In the genomic region with DNA sequence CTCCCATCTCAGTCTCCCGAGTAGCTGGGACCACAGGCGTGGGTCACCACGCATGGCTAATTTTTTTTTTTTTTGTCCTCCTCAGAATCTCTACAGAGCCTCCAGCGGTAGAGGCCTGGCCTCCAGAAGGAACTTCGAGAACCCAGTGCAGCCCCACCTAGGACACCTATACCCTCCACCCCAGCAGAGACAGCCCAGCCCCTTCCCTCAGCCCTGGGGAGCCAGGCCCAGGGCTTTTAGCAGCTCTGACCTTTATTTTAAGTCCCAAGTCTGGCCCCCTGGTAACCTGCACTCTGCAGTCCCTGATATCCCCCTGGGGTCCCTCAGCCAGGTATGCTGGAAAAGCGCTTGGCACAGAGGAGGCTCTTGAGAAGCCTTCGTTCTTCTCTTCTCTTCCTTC, we compare ENCODE assay signal across 15 cellular contexts. TPM values are rescaled to one million over a fixed set of nuclear protein-coding genes. Genes with fewer than 3 reads are reported as not detected.
DNase-seq lines count a peak whose midpoint lies in the region; ATAC-seq, FAIRE-seq and TF ChIP-seq lines count a peak whose summit lies in the region.
"Had no signal": no experiment of that assay in that cellular context is flagged by ENCODE, and none has a peak within 500 bp of the region (broad histone marks: within the 10 kb centered on the region; RNA-seq: fewer than 3 reads in every experiment).

No MANE protein-coding gene starts in this region.

- 100% methylated on average over 2 of the region's 7 CpGs for WGBS in K562 (ENCODE audit: insufficient coverage, low coverage, missing lambda C conversion rate)
- WGBS in upper lobe of left lung, 2 donors: 83 to 96% methylated on average over 7 of the region's 7 CpGs

- H3K79me2 ChIP-seq in K562 (ENCODE audit: control insufficient read depth, insufficient read depth, low read length): peaks cover 6% of the 10 kb centered on the region; the same call in 1 of the 3 replicates

- H3K9me3 ChIP-seq in K562 (replicated peaks; ENCODE audit: control insufficient read depth, insufficient read depth, low read depth, low read length) (no peaks in the 10 kb centered on the region), upper lobe of left lung (peaks cover 0 to 3% (median 0%) of the 10 kb centered on the region in 4 donors)
- H3K9me3 ChIP-seq: adrenal gland had no signal

- no peak overlapping the region for H3K4me3 Mint-ChIP-seq in activated naive CD4-positive, alpha-beta T cell treated with anti-CD3 and anti-CD28 coated beads for 36 hours
- peak overlapping the region; percentile 92 for H3K4me3 Mint-ChIP-seq in natural killer cell treated with Interleukin-12 subunit alpha and Interleukin-12 subunit beta and Interleukin-15 and Interleukin-18, amount 100 ng/mL, for 72 hours

- H3K4me2 ChIP-seq in K562 (ENCODE audit: insufficient read depth, low read length): peak overlapping the region; percentile 73; the same call in 1 of the 2 replicates

- H3K27ac ChIP-seq in K562 (ENCODE audit: extremely low read depth, low read depth, low read length) (peak overlapping the region; percentile 59), upper lobe of left lung (peak overlapping the region; percentile 86 to 94 (median 90))

- peaks cover 9% of the 10 kb centered on the region for H3K36me3 Mint-ChIP-seq in activated naive CD4-positive, alpha-beta T cell treated with anti-CD3 and anti-CD28 coated beads for 36 hours (ENCODE audit: low read depth)
- H3K36me3 Mint-ChIP-seq in natural killer cell treated with Interleukin-12 subunit alpha and Interleukin-12 subunit beta and Interleukin-15 and Interleukin-18, amount 100 ng/mL, for 72 hours: peaks cover 15% of the 10 kb centered on the region

- TF ChIP-seq CTCF in K562 (IDR thresholded peaks at IDR 0.05 in 2 of 3, conservative IDR thresholded peaks at IDR 0.05 in 1 of 3; ENCODE audit: insufficient read depth in 2 of 3, low read depth in 1 of 3, low read length in 3 of 3) (no peak), upper lobe of left lung (IDR thresholded peaks at IDR 0.05) (no peak)

- H3K4me1 ChIP-seq in K562 (replicated peaks in 1 of 2; ENCODE audit: control insufficient read depth in 2 of 2, insufficient read depth in 2 of 2, low read length in 2 of 2) (peaks cover 35 to 51% of the 10 kb centered on the region in 2 experiments; a peak in 4 of 5 replicates), upper lobe of left lung (peaks cover 55 to 83% (median 66%) of the 10 kb centered on the region in 4 donors)

- H4K20me1 ChIP-seq in K562 (replicated peaks; ENCODE audit: control insufficient read depth, insufficient read depth, low read length): no peaks in the 10 kb centered on the region; the same call in 1 of the 2 replicates

- peaks cover 13% of the 10 kb centered on the region for H3K9me3 Mint-ChIP-seq in activated naive CD4-positive, alpha-beta T cell treated with anti-CD3 and anti-CD28 coated beads for 36 hours
- peaks cover 4% of the 10 kb centered on the region for H3K9me3 Mint-ChIP-seq in natural killer cell treated with Interleukin-12 subunit alpha and Interleukin-12 subunit beta and Interleukin-15 and Interleukin-18, amount 100 ng/mL, for 72 hours

- H3K4me3 ChIP-seq in K562 (no peak overlapping the region), upper lobe of left lung (no peak overlapping the region)

- ATAC-seq in K562 (no peak), upper lobe of left lung (ENCODE audit: low FRiP score in 2 of 2) (no peak)
- ATAC-seq in natural killer cell treated with Interleukin-12 subunit alpha and Interleukin-12 subunit beta and Interleukin-15 and Interleukin-18, amount 100 ng/mL, for 72 hours: no peak

- in situ Hi-C loops in K562 (cut with MboI): no loop called here

- H2AFZ ChIP-seq in K562 (ENCODE audit: low read depth, low read length): peak overlapping the region; percentile 66

- no TSS peak for BruUV-seq in K562 (replicated peaks; lab: Mats Ljungman, UMichigan)

- CTCF ChIA-PET in activated naive CD4-positive, alpha-beta T cell treated with anti-CD3 and anti-CD28 coated beads for 36 hours (lab: Charles Lee): interaction anchor here (0.6 kb wide), 2 partner anchors 49 to 512 kb away, joined by 3 read pairs; partner anchors contain the start of gene CLTA
- CTCF ChIA-PET in K562 (lab: Yijun Ruan, JAX; ENCODE audit: low intra/inter-chr PET ratio): no interaction called here

- TF ChIP-seq POLR2A in K562 (conservative IDR thresholded peaks at IDR 0.05) (no peak), upper lobe of left lung (IDR thresholded peaks at IDR 0.05) (no peak)

- peaks cover 86% of the 10 kb centered on the region for H3K4me1 Mint-ChIP-seq in activated naive CD4-positive, alpha-beta T cell treated with anti-CD3 and anti-CD28 coated beads for 36 hours (ENCODE audit: low read depth)
- H3K4me1 Mint-ChIP-seq in natural killer cell treated with Interleukin-12 subunit alpha and Interleukin-12 subunit beta and Interleukin-15 and Interleukin-18, amount 100 ng/mL, for 72 hours (ENCODE audit: low read depth in 2 of 2): peaks cover 88 to 94% of the 10 kb centered on the region in 2 donors

- TF ChIP-seq EP300 in K562 (IDR thresholded peaks at IDR 0.05; ENCODE audit: low read length) (no peak), upper lobe of left lung (IDR thresholded peaks at IDR 0.05) (no peak)

- H3K9ac ChIP-seq in K562 (ENCODE audit: insufficient read depth in 1 of 2, low read depth in 2 of 2, low read length in 2 of 2): peak overlapping the region; percentile 33 to 67; a peak in 3 of 4 replicates

- no peaks in the 10 kb centered on the region for H3K27me3 ChIP-seq in K562 (ENCODE audit: control insufficient read depth in 2 of 2, insufficient read depth in 2 of 2, low read length in 2 of 2)
- H3K27me3 ChIP-seq in upper lobe of left lung: no peaks in the 10 kb centered on the region
- H3K27me3 ChIP-seq: adrenal gland had no signal

- peak overlapping the region; percentile 4 for H3K27ac Mint-ChIP-seq in activated naive CD4-positive, alpha-beta T cell treated with anti-CD3 and anti-CD28 coated beads for 36 hours
- H3K27ac Mint-ChIP-seq in natural killer cell treated with Interleukin-12 subunit alpha and Interleukin-12 subunit beta and Interleukin-15 and Interleukin-18, amount 100 ng/mL, for 72 hours: peak overlapping the region; percentile 89 to 90

- no peak for TF ChIP-seq RAD21 in K562 (CRISPR knock-in tag; conservative IDR thresholded peaks at IDR 0.05 in 1 of 2, IDR thresholded peaks at IDR 0.05 in 1 of 2)

- POLR2A ChIA-PET in K562 (lab: Yijun Ruan, JAX): interaction anchor here (0.5 to 1.0 kb wide), 3 partner anchors 9 to 113 kb away, joined by 3 to 6 read pairs (median 3); no protein-coding TSS in a partner anchor

- no peaks in the 10 kb centered on the region for H3K27me3 Mint-ChIP-seq in activated naive CD4-positive, alpha-beta T cell treated with anti-CD3 and anti-CD28 coated beads for 36 hours (ENCODE audit: low read depth)
- no peaks in the 10 kb centered on the region for H3K27me3 Mint-ChIP-seq in natural killer cell treated with Interleukin-12 subunit alpha and Interleukin-12 subunit beta and Interleukin-15 and Interleukin-18, amount 100 ng/mL, for 72 hours

- intact Hi-C loops in activated naive CD4-positive, alpha-beta T cell treated with anti-CD3 and anti-CD28 coated beads for 36 hours (cut with micrococcal nuclease): loop anchor here (5.0 kb wide), 2 partner anchors 346 to 891 kb away; partner anchors contain the start of gene PAX5
- intact Hi-C loops in K562 (cut with micrococcal nuclease): no loop called here

- H3K9me1 ChIP-seq in K562 (ENCODE audit: control insufficient read depth, insufficient read depth, low read length): no peaks in the 10 kb centered on the region

- FAIRE-seq in K562 (lab: Jason Lieb, UNC): no peak
- FAIRE-seq: keratinocyte had no signal

- H3K36me3 ChIP-seq in K562 (ENCODE audit: control insufficient read depth, insufficient read depth, low read length) (no peaks in the 10 kb centered on the region), upper lobe of left lung (no peaks in the 10 kb centered on the region)
- H3K36me3 ChIP-seq: adrenal gland had no signal

- no peak for DNase-seq in activated naive CD4-positive, alpha-beta T cell treated with anti-CD3 and anti-CD28 coated beads for 36 hours
- DNase-seq in activated naive CD4-positive, alpha-beta T cell (lab: John Stamatoyannopoulos, UW): no peak
- no peak for DNase-seq in K562 (ENCODE audit: extremely low read depth in 1 of 4, low spot score in 3 of 4)
- no peak for DNase-seq in natural killer cell treated with Interleukin-12 subunit alpha and Interleukin-12 subunit beta and Interleukin-15 and Interleukin-18, amount 100 ng/mL, for 72 hours (ENCODE audit: low spot score)
- DNase-seq in upper lobe of left lung: no peak
- DNase-seq in NCI-H2196 (lab: John Stamatoyannopoulos, UW; ENCODE audit: unreplicated experiment): no peak
- DNase-seq in NCI-H146 treated with DMSO at 0.1 percent for 48 hours (lab: John Stamatoyannopoulos, UW; ENCODE audit: unreplicated experiment): no peak
- no peak for DNase-seq in SW 1271 (lab: John Stamatoyannopoulos, UW)
- DNase-seq: activated CD4-positive, alpha-beta T cell treated with anti-CD3 and anti-CD28 coated beads, Interleukin-2, amount 50 U/mL, for 1 hour; DMS79 treated with DMSO at 0.1 percent for 48 hours; NCI-H1105 treated with DMSO at 0.1 percent for 48 hours; NCI-H510A had no signal

RNA-seq across cellular contexts. Expression of gene GLIPR2, which starts 5.2 kb away (rescaled TPM):
- total RNA-seq in activated naive CD4-positive, alpha-beta T cell treated with anti-CD3 and anti-CD28 coated beads for 36 hours: 1 to 10 TPM; 8.0 to 9.7 TPM
- total RNA-seq in K562 (2011; cell fraction: chromatin; rRNA removed; ENCODE audit: low replicate concordance): 3.2 and 3.8 TPM in 2 replicates
- total RNA-seq in K562 (2011; cell fraction: nucleolus; rRNA removed): 1.7 and 2.2 TPM in 2 replicates
- total RNA-seq in K562 (2011; cell fraction: nucleoplasm; rRNA removed): 2.6 and 4.5 TPM in 2 replicates
- 2.0 and 4.0 TPM in 2 replicates for total RNA-seq in K562 (2014; rRNA removed)
- total RNA-seq in K562 (2014; rRNA removed; fragmentation: Illumina TruSeq; extraction: Trizol): 2.2 and 2.4 TPM in 2 replicates
- 1.4 TPM in 2 replicates for total RNA-seq in K562 (2015; rRNA removed; fragmentation: Illumina TruSeq; extraction: Trizol)
- total RNA-seq in K562 (2021): 3.8 and 4.7 TPM in 2 replicates
- polyA plus RNA-seq in K562 (2011; rRNA removed): 6.9 and 8.8 TPM in 2 replicates
- 5.0 and 5.2 TPM in 2 replicates for polyA plus RNA-seq in K562 (2011; cell fraction: cytosol; rRNA removed)
- 2.9 and 3.2 TPM in 2 replicates for polyA plus RNA-seq in K562 (2011; cell fraction: nucleus; rRNA removed)
- polyA plus RNA-seq in K562 (2012): 2.2 and 2.3 TPM in 2 replicates
- 4.4 and 4.8 TPM in 2 replicates for polyA plus RNA-seq in K562 (2014; fragmentation: Illumina TruSeq; extraction: Trizol)
- polyA plus RNA-seq in K562 (2014; fragmentation: Nextera tagmentation; extraction: Ambion mirVana): 1 to 10 TPM; 2.7 to 2.9 TPM
- polyA plus RNA-seq in K562 (2014; rRNA removed): 4.0 and 4.6 TPM in 2 replicates
- 6.3 and 7.9 TPM in 2 replicates for polyA minus RNA-seq in K562 (2011; rRNA and poly(A)+ RNA removed)
- polyA minus RNA-seq in K562 (2011; cell fraction: cytosol; rRNA and poly(A)+ RNA removed): 2.5 and 4.0 TPM in 2 replicates
- polyA minus RNA-seq in K562 (2011; cell fraction: nucleus; rRNA and poly(A)+ RNA removed): 0.56 and 0.67 TPM in 2 replicates
- 10 to 100 TPM; 11.0 to 27.1 TPM for total RNA-seq in natural killer cell treated with Interleukin-12 subunit alpha and Interleukin-12 subunit beta and Interleukin-15 and Interleukin-18, amount 100 ng/mL, for 72 hours
- 100 to 1,000 TPM in 1 of 6 donors, 10 to 100 TPM in 5; 39.6 to 131 (median 66.0) TPM for total RNA-seq in upper lobe of left lung

RNA-seq across cellular contexts. Expression of gene CCIN, which starts 27.4 kb away (rescaled TPM):
- total RNA-seq in activated naive CD4-positive, alpha-beta T cell treated with anti-CD3 and anti-CD28 coated beads for 36 hours: not detected
- not detected in 2 replicates for total RNA-seq in K562 (2011; cell fraction: chromatin; rRNA removed; ENCODE audit: low replicate concordance)
- total RNA-seq in K562 (2011; cell fraction: nucleolus; rRNA removed): 0.26 TPM in 1 of 2 replicates, not detected in the other
- total RNA-seq in K562 (2011; cell fraction: nucleoplasm; rRNA removed): not detected in 2 replicates
- total RNA-seq in K562 (2014; rRNA removed): not detected in 2 replicates
- total RNA-seq in K562 (2014; rRNA removed; fragmentation: Illumina TruSeq; extraction: Trizol): not detected in 2 replicates
- not detected in 2 replicates for total RNA-seq in K562 (2015; rRNA removed; fragmentation: Illumina TruSeq; extraction: Trizol)
- not detected in 2 replicates for total RNA-seq in K562 (2021)
- not detected in 2 replicates for polyA plus RNA-seq in K562 (2011; rRNA removed)
- 0.04 and 0.09 TPM in 2 replicates for polyA plus RNA-seq in K562 (2011; cell fraction: cytosol; rRNA removed)
- not detected in 2 replicates for polyA plus RNA-seq in K562 (2011; cell fraction: nucleus; rRNA removed)
- polyA plus RNA-seq in K562 (2012): not detected in 2 replicates
- not detected in 2 replicates for polyA plus RNA-seq in K562 (2014; fragmentation: Illumina TruSeq; extraction: Trizol)
- not detected for polyA plus RNA-seq in K562 (2014; fragmentation: Nextera tagmentation; extraction: Ambion mirVana)
- not detected in 2 replicates for polyA plus RNA-seq in K562 (2014; rRNA removed)
- polyA minus RNA-seq in K562 (2011; rRNA and poly(A)+ RNA removed): not detected in 2 replicates
- not detected in 2 replicates for polyA minus RNA-seq in K562 (2011; cell fraction: cytosol; rRNA and poly(A)+ RNA removed)
- polyA minus RNA-seq in K562 (2011; cell fraction: nucleus; rRNA and poly(A)+ RNA removed): not detected in 2 replicates
- total RNA-seq in natural killer cell treated with Interleukin-12 subunit alpha and Interleukin-12 subunit beta and Interleukin-15 and Interleukin-18, amount 100 ng/mL, for 72 hours: under 1 TPM in 1 of 2 donors, not detected in 1; 0.19 TPM
- 1 to 10 TPM in 1 of 6 donors, under 1 TPM in 4, not detected in 1; 0.30 to 1.4 (median 0.49) TPM for total RNA-seq in upper lobe of left lung
- total RNA-seq: ureter had no signal
- polyA plus RNA-seq: keratinocyte had no signal

RNA-seq across cellular contexts. Expression of gene CLTA, which starts 49.0 kb away (rescaled TPM):
- total RNA-seq in activated naive CD4-positive, alpha-beta T cell treated with anti-CD3 and anti-CD28 coated beads for 36 hours: 100 to 1,000 TPM in 1 of 2 experiments, 10 to 100 TPM in 1; 96.4 to 101 TPM
- 13.9 and 15.8 TPM in 2 replicates for total RNA-seq in K562 (2011; cell fraction: chromatin; rRNA removed; ENCODE audit: low replicate concordance)
- 17.2 and 17.5 TPM in 2 replicates for total RNA-seq in K562 (2011; cell fraction: nucleolus; rRNA removed)
- total RNA-seq in K562 (2011; cell fraction: nucleoplasm; rRNA removed): 19.0 and 24.3 TPM in 2 replicates
- 186 and 196 TPM in 2 replicates for total RNA-seq in K562 (2014; rRNA removed)
- 129 and 131 TPM in 2 replicates for total RNA-seq in K562 (2014; rRNA removed; fragmentation: Illumina TruSeq; extraction: Trizol)
- total RNA-seq in K562 (2015; rRNA removed; fragmentation: Illumina TruSeq; extraction: Trizol): 156 and 161 TPM in 2 replicates
- 140 and 144 TPM in 2 replicates for total RNA-seq in K562 (2021)
- 104 and 137 TPM in 2 replicates for polyA plus RNA-seq in K562 (2011; rRNA removed)
- polyA plus RNA-seq in K562 (2011; cell fraction: cytosol; rRNA removed): 89.6 and 109 TPM in 2 replicates
- 27.8 and 38.7 TPM in 2 replicates for polyA plus RNA-seq in K562 (2011; cell fraction: nucleus; rRNA removed)
- 169 and 197 TPM in 2 replicates for polyA plus RNA-seq in K562 (2012)
- polyA plus RNA-seq in K562 (2014; fragmentation: Illumina TruSeq; extraction: Trizol): 144 and 156 TPM in 2 replicates
- polyA plus RNA-seq in K562 (2014; fragmentation: Nextera tagmentation; extraction: Ambion mirVana): 10 to 100 TPM; 37.8 to 39.6 TPM
- 206 and 219 TPM in 2 replicates for polyA plus RNA-seq in K562 (2014; rRNA removed)
- polyA minus RNA-seq in K562 (2011; rRNA and poly(A)+ RNA removed): 60.8 and 67.3 TPM in 2 replicates
- polyA minus RNA-seq in K562 (2011; cell fraction: cytosol; rRNA and poly(A)+ RNA removed): 49.0 and 55.3 TPM in 2 replicates
- 12.7 and 16.2 TPM in 2 replicates for polyA minus RNA-seq in K562 (2011; cell fraction: nucleus; rRNA and poly(A)+ RNA removed)
- total RNA-seq in natural killer cell treated with Interleukin-12 subunit alpha and Interleukin-12 subunit beta and Interleukin-15 and Interleukin-18, amount 100 ng/mL, for 72 hours: 100 to 1,000 TPM; 133 to 178 TPM
- 100 to 1,000 TPM; 120 to 218 (median 192) TPM for total RNA-seq in upper lobe of left lung
